ENCODE assay signal across 31 cellular contexts in genomic region chr1:45739137-45739536, GRCh38. TPM values are rescaled to one million over a fixed set of nuclear protein-coding genes. Genes with fewer than 3 reads are reported as not detected.
DNase-seq lines count a peak whose midpoint lies in the region; ATAC-seq, FAIRE-seq and TF ChIP-seq lines count a peak whose summit lies in the region.
"Had no signal": no experiment of that assay in that cellular context is flagged by ENCODE, and none has a peak within 500 bp of the region (broad histone marks: within the 10 kb centered on the region; RNA-seq: fewer than 3 reads in every experiment).

No MANE protein-coding gene starts in this region.

- CTCF ChIA-PET in HepG2 (lab: Yijun Ruan, JAX; ENCODE audit: low intra/inter-chr PET ratio, low total read pairs): no interaction called here

- no peaks in the 10 kb centered on the region for H3K79me2 ChIP-seq in HepG2 (ENCODE audit: insufficient read depth, low read length)

- POLR2A ChIA-PET in HepG2 (lab: Yijun Ruan, JAX): no interaction called here

- no peaks in the 10 kb centered on the region for H4K20me1 ChIP-seq in HepG2 (ENCODE audit: insufficient read depth, low read length)
- H4K20me1 ChIP-seq: BLaER1; BLaER1 treated with 17β-estradiol and CSF1 and Interleukin-3, amounts not matched to agents 10 nM and 100 nM had no signal

- no peaks in the 10 kb centered on the region for H3K4me1 ChIP-seq in HepG2 (ENCODE audit: insufficient read depth, low read length)
- no peaks in the 10 kb centered on the region for H3K4me1 ChIP-seq in right lobe of liver
- peaks cover 10 to 28% of the 10 kb centered on the region in 2 donors for H3K4me1 ChIP-seq in thyroid gland
- H3K4me1 ChIP-seq: A549, BE2C, Caco-2 had no signal

- TF ChIP-seq RAD21 in HepG2 (CRISPR knock-in tag; IDR thresholded peaks at IDR 0.05): no peak

- TF ChIP-seq EP300 in HepG2 (IDR thresholded peaks at IDR 0.05; ENCODE audit: low read depth in 2 of 2, low read length in 2 of 2) (no peak), HepG2 (CRISPR knock-in tag; IDR thresholded peaks at IDR 0.05; ENCODE audit: borderline replicate concordance) (no peak)

- TF ChIP-seq CTCF in HepG2 (CRISPR knock-in tag; IDR thresholded peaks at IDR 0.05): no peak
- no peak for TF ChIP-seq CTCF in right lobe of liver (IDR thresholded peaks at IDR 0.05)
- TF ChIP-seq CTCF in thyroid gland (IDR thresholded peaks at IDR 0.05): no peak

- no TSS peak for BruUV-seq in HepG2 (replicated peaks; lab: Mats Ljungman, UMichigan)

- WGBS in HepG2 (ENCODE audit: low lambda C conversion rate): 85% methylated on average over 4 of the region's 4 CpGs
- 100% methylated on average over 4 of the region's 4 CpGs for WGBS in right lobe of liver (ENCODE audit: insufficient coverage, low coverage, low lambda C conversion rate, missing lambda C conversion rate)
- WGBS in thyroid gland, 2 donors: 86 to 89% methylated on average over 4 of the region's 4 CpGs

- H3K9ac ChIP-seq in HepG2 (ENCODE audit: insufficient read depth, low read depth, low read length): no peak overlapping the region
- H3K9ac ChIP-seq: BLaER1; BLaER1 treated with 17β-estradiol and CSF1 and Interleukin-3, amounts not matched to agents 10 nM and 100 nM had no signal

- TF ChIP-seq POLR2A in HepG2 (IDR thresholded peaks at IDR 0.05; ENCODE audit: insufficient read depth in 1 of 2, low read depth in 2 of 2, low read length in 2 of 2): no peak
- no peak for TF ChIP-seq POLR2A in right lobe of liver (IDR thresholded peaks at IDR 0.05)
- no peak for TF ChIP-seq POLR2A in thyroid gland (IDR thresholded peaks at IDR 0.05)

- no peak overlapping the region for H2AFZ ChIP-seq in HepG2 (ENCODE audit: low read length)

- H3K36me3 ChIP-seq in HepG2 (replicated peaks in 1 of 2; ENCODE audit: control insufficient read depth in 1 of 2, insufficient read depth in 2 of 2, low read length in 2 of 2) (no peaks in the 10 kb centered on the region; a peak in 1 of 5 replicates), right lobe of liver (peaks cover 0 to 9% (median under 1%) of the 10 kb centered on the region in 4 donors), thyroid gland (peaks cover 0 to 2% of the 10 kb centered on the region in 2 donors)
- H3K36me3 ChIP-seq: BE2C had no signal

- in situ Hi-C loops in HepG2 (cut with HindIII; ENCODE audit: extremely low pct_ligation_motif_present, low pct_unique_long_range_greater_than_20kb): no loop called here
- in situ Hi-C loops in ACHN (cut with HindIII; ENCODE audit: low pct_ligation_motif_present, low pct_unique_long_range_greater_than_20kb, low sequenced_read_pairs): no loop called here

- no peaks in the 10 kb centered on the region for H3K27me3 ChIP-seq in HepG2 (ENCODE audit: control insufficient read depth in 1 of 2, insufficient read depth in 2 of 2, low read length in 2 of 2)
- no peaks in the 10 kb centered on the region for H3K27me3 ChIP-seq in right lobe of liver
- no peaks in the 10 kb centered on the region for H3K27me3 ChIP-seq in thyroid gland
- H3K27me3 ChIP-seq: BE2C; BLaER1; BLaER1 treated with 17β-estradiol and CSF1 and Interleukin-3, amounts not matched to agents 10 nM and 100 nM had no signal

- FAIRE-seq in HepG2 (lab: Jason Lieb, UNC): peak; percentile 63
- FAIRE-seq: A549, D721Med had no signal

- intact Hi-C loops in HepG2 (cut with micrococcal nuclease; ENCODE audit: unreplicated experiment): no loop called here
- intact Hi-C loops in right lobe of liver (cut with DNase I): no loop called here
- intact Hi-C loops in sciatic nerve (cut with DNase I): no loop called here
- intact Hi-C loops in thyroid gland (cut with DNase I): no loop called here

- H3K9me3 ChIP-seq in HepG2 (ENCODE audit: low read length) (no peaks in the 10 kb centered on the region), right lobe of liver (no peaks in the 10 kb centered on the region), thyroid gland (no peaks in the 10 kb centered on the region)
- H3K9me3 ChIP-seq: A549, BE2C, BLaER1, Caco-2 had no signal

- no peak overlapping the region for H3K4me3 ChIP-seq in HepG2 (replicated peaks in 1 of 3; ENCODE audit: insufficient read depth in 1 of 3, low read depth in 2 of 3, low read length in 3 of 3)
- H3K4me3 ChIP-seq in right lobe of liver: no peak overlapping the region
- H3K4me3 ChIP-seq in thyroid gland (replicated peaks in 1 of 3): no peak overlapping the region
- H3K4me3 ChIP-seq: A549; BLaER1; BLaER1 treated with 17β-estradiol and CSF1 and Interleukin-3, amounts not matched to agents 10 nM and 100 nM had no signal

- H3K4me2 ChIP-seq in HepG2 (ENCODE audit: low read depth, low read length): no peak overlapping the region
- H3K4me2 ChIP-seq: A549; BLaER1; BLaER1 treated with 17β-estradiol and CSF1 and Interleukin-3, amounts not matched to agents 10 nM and 100 nM had no signal

- no peak for ATAC-seq in HepG2
- ATAC-seq in right lobe of liver: no peak
- ATAC-seq in sciatic nerve: no peak
- ATAC-seq: A549; CD8-positive, alpha-beta T cell had no signal

- DNase-seq in HepG2 (ENCODE audit: low spot score): no peak
- DNase-seq in right lobe of liver: no peak
- DNase-seq in sciatic nerve (ENCODE audit: low spot score): peak; percentile 3
- DNase-seq in thyroid gland: no peak
- DNase-seq in NCI-H69 (lab: John Stamatoyannopoulos, UW): no peak
- no peak for DNase-seq in ACHN
- DNase-seq: 8988T; AML-193; BE2C; C1 segment of cervical spinal cord; Caco-2; Calu3; CD4-positive, alpha-beta memory T cell; CD4-positive, alpha-beta T cell; CD4-positive, CD25-positive, alpha-beta regulatory T cell; CD8-positive, alpha-beta memory T cell; CD8-positive, alpha-beta T cell; COR-L47; DMS 273 treated with DMSO at 0.1 percent for 48 hours; DMS153; DMS53; DMS79; DMS79 treated with DMSO at 0.1 percent for 48 hours; DND-41; EL had no signal

- H3K27ac ChIP-seq in HepG2 (ENCODE audit: extremely low read length, insufficient read depth, low read length) (no peak overlapping the region), right lobe of liver (no peak overlapping the region), thyroid gland (peak overlapping the region in 2 of 3 donors; percentile 51 to 70)
- H3K27ac ChIP-seq: 22Rv1; A549; BLaER1; BLaER1 treated with 17β-estradiol and CSF1 and Interleukin-3, amounts not matched to agents 10 nM and 100 nM; C4-2B had no signal

RNA-seq across cellular contexts. Expression of gene IPP, which starts 11.3 kb away (rescaled TPM):
- total RNA-seq in HepG2 (2016; rRNA removed; fragmentation: Illumina TruSeq; extraction: Trizol) (9.7 and 14.1 TPM in 2 replicates), right lobe of liver (10 to 100 TPM in 2 of 6 experiments, 1 to 10 TPM in 4; 5.5 to 12.9 (median 8.3) TPM), sciatic nerve (25.0 TPM), thyroid gland (10 to 100 TPM; 14.9 to 20.1 (median 17.8) TPM)
- 1.4 and 1.9 TPM in 2 replicates for total RNA-seq in HepG2 (2016; cell fraction: cytosol; rRNA removed; fragmentation: Illumina TruSeq; extraction: Trizol; ENCODE audit: low read depth)
- total RNA-seq in HepG2 (2016; cell fraction: insoluble cytoplasmic fraction; rRNA removed; fragmentation: Illumina TruSeq; extraction: Trizol): 9.3 and 17.3 TPM in 2 replicates
- 4.3 and 4.5 TPM in 2 replicates for total RNA-seq in HepG2 (2016; cell fraction: membrane; rRNA removed; fragmentation: Illumina TruSeq; extraction: Trizol)
- total RNA-seq in HepG2 (2016; cell fraction: nucleus; rRNA removed; fragmentation: Illumina TruSeq; extraction: Trizol): 6.7 and 6.8 TPM in 2 replicates
- 3.0 and 3.1 TPM in 2 replicates for polyA plus RNA-seq in HepG2 (2011; rRNA removed)
- 1.2 and 2.3 TPM in 2 replicates for polyA plus RNA-seq in HepG2 (2011; cell fraction: cytosol; rRNA removed)
- polyA plus RNA-seq in HepG2 (2011; cell fraction: nucleus; rRNA removed): 0.90 and 1.3 TPM in 2 replicates
- 4.1 and 6.3 TPM in 2 replicates for polyA plus RNA-seq in HepG2 (2012)
- 0.96 and 1.1 TPM in 2 replicates for polyA plus RNA-seq in HepG2 (2016; cell fraction: cytosol; fragmentation: Illumina TruSeq; extraction: Trizol; ENCODE audit: low read depth)
- polyA plus RNA-seq in HepG2 (2016; cell fraction: insoluble cytoplasmic fraction; fragmentation: Illumina TruSeq; extraction: Trizol; ENCODE audit: low read depth): 9.0 and 10.4 TPM in 2 replicates
- 2.3 and 3.1 TPM in 2 replicates for polyA plus RNA-seq in HepG2 (2016; cell fraction: membrane; fragmentation: Illumina TruSeq; extraction: Trizol; ENCODE audit: low read depth)
- polyA plus RNA-seq in HepG2 (2016; cell fraction: nucleus; fragmentation: Illumina TruSeq; extraction: Trizol; ENCODE audit: insufficient read depth, low read depth): 5.5 and 7.0 TPM in 2 replicates
- 2.5 and 3.2 TPM in 2 replicates for polyA minus RNA-seq in HepG2 (2011; rRNA and poly(A)+ RNA removed; ENCODE audit: low replicate concordance)
- polyA minus RNA-seq in HepG2 (2011; cell fraction: cytosol; rRNA and poly(A)+ RNA removed): 3.1 and 3.4 TPM in 2 replicates
- polyA minus RNA-seq in HepG2 (2011; cell fraction: nucleus; rRNA and poly(A)+ RNA removed): 4.5 and 5.3 TPM in 2 replicates

RNA-seq across cellular contexts. Expression of gene TMEM69, which starts 51.2 kb away (rescaled TPM):
- total RNA-seq in HepG2 (2016; rRNA removed; fragmentation: Illumina TruSeq; extraction: Trizol): 21.9 and 25.4 TPM in 2 replicates
- 11.4 TPM in 2 replicates for total RNA-seq in HepG2 (2016; cell fraction: cytosol; rRNA removed; fragmentation: Illumina TruSeq; extraction: Trizol; ENCODE audit: low read depth)
- total RNA-seq in HepG2 (2016; cell fraction: insoluble cytoplasmic fraction; rRNA removed; fragmentation: Illumina TruSeq; extraction: Trizol): 22.3 and 23.4 TPM in 2 replicates
- 25.3 and 27.2 TPM in 2 replicates for total RNA-seq in HepG2 (2016; cell fraction: membrane; rRNA removed; fragmentation: Illumina TruSeq; extraction: Trizol)
- 15.9 TPM in 2 replicates for total RNA-seq in HepG2 (2016; cell fraction: nucleus; rRNA removed; fragmentation: Illumina TruSeq; extraction: Trizol)
- polyA plus RNA-seq in HepG2 (2011; rRNA removed): 112 and 135 TPM in 2 replicates
- polyA plus RNA-seq in HepG2 (2011; cell fraction: cytosol; rRNA removed): 79.4 and 112 TPM in 2 replicates
- 24.0 and 32.3 TPM in 2 replicates for polyA plus RNA-seq in HepG2 (2011; cell fraction: nucleus; rRNA removed)
- 42.1 and 42.2 TPM in 2 replicates for polyA plus RNA-seq in HepG2 (2012)
- polyA plus RNA-seq in HepG2 (2016; cell fraction: cytosol; fragmentation: Illumina TruSeq; extraction: Trizol; ENCODE audit: low read depth): 14.7 and 16.7 TPM in 2 replicates
- 38.2 and 42.6 TPM in 2 replicates for polyA plus RNA-seq in HepG2 (2016; cell fraction: insoluble cytoplasmic fraction; fragmentation: Illumina TruSeq; extraction: Trizol; ENCODE audit: low read depth)
- polyA plus RNA-seq in HepG2 (2016; cell fraction: membrane; fragmentation: Illumina TruSeq; extraction: Trizol; ENCODE audit: low read depth): 28.0 and 33.0 TPM in 2 replicates
- polyA plus RNA-seq in HepG2 (2016; cell fraction: nucleus; fragmentation: Illumina TruSeq; extraction: Trizol; ENCODE audit: insufficient read depth, low read depth): 36.0 and 42.8 TPM in 2 replicates
- 78.0 and 80.4 TPM in 2 replicates for polyA minus RNA-seq in HepG2 (2011; rRNA and poly(A)+ RNA removed; ENCODE audit: low replicate concordance)
- 35.4 and 38.1 TPM in 2 replicates for polyA minus RNA-seq in HepG2 (2011; cell fraction: cytosol; rRNA and poly(A)+ RNA removed)
- polyA minus RNA-seq in HepG2 (2011; cell fraction: nucleus; rRNA and poly(A)+ RNA removed): 26.5 and 35.8 TPM in 2 replicates
- 10 to 100 TPM in 3 of 6 experiments, 1 to 10 TPM in 3; 7.5 to 17.5 (median 10.0) TPM for total RNA-seq in right lobe of liver
- 14.0 TPM for total RNA-seq in sciatic nerve
- 10 to 100 TPM; 15.7 to 30.9 (median 25.7) TPM for total RNA-seq in thyroid gland

RNA-seq across cellular contexts. Expression of gene GPBP1L1, which starts 52.8 kb away (rescaled TPM):
- total RNA-seq in HepG2 (2016; rRNA removed; fragmentation: Illumina TruSeq; extraction: Trizol) (86.1 and 102 TPM in 2 replicates), right lobe of liver (10 to 100 TPM; 51.2 to 80.0 (median 67.3) TPM), sciatic nerve (102 TPM), thyroid gland (100 to 1,000 TPM; 146 to 220 (median 176) TPM)
- 25.6 and 26.4 TPM in 2 replicates for total RNA-seq in HepG2 (2016; cell fraction: cytosol; rRNA removed; fragmentation: Illumina TruSeq; extraction: Trizol; ENCODE audit: low read depth)
- total RNA-seq in HepG2 (2016; cell fraction: insoluble cytoplasmic fraction; rRNA removed; fragmentation: Illumina TruSeq; extraction: Trizol): 92.3 and 92.5 TPM in 2 replicates
- total RNA-seq in HepG2 (2016; cell fraction: membrane; rRNA removed; fragmentation: Illumina TruSeq; extraction: Trizol): 57.5 TPM in 2 replicates
- total RNA-seq in HepG2 (2016; cell fraction: nucleus; rRNA removed; fragmentation: Illumina TruSeq; extraction: Trizol): 88.6 and 95.6 TPM in 2 replicates
- 45.9 and 46.4 TPM in 2 replicates for polyA plus RNA-seq in HepG2 (2011; rRNA removed)
- 31.6 and 50.0 TPM in 2 replicates for polyA plus RNA-seq in HepG2 (2011; cell fraction: cytosol; rRNA removed)
- polyA plus RNA-seq in HepG2 (2011; cell fraction: nucleus; rRNA removed): 47.9 and 59.6 TPM in 2 replicates
- polyA plus RNA-seq in HepG2 (2012): 66.6 and 70.2 TPM in 2 replicates
- 4.1 and 5.8 TPM in 2 replicates for polyA plus RNA-seq in HepG2 (2016; cell fraction: cytosol; fragmentation: Illumina TruSeq; extraction: Trizol; ENCODE audit: low read depth)
- 64.8 and 77.7 TPM in 2 replicates for polyA plus RNA-seq in HepG2 (2016; cell fraction: insoluble cytoplasmic fraction; fragmentation: Illumina TruSeq; extraction: Trizol; ENCODE audit: low read depth)
- polyA plus RNA-seq in HepG2 (2016; cell fraction: membrane; fragmentation: Illumina TruSeq; extraction: Trizol; ENCODE audit: low read depth): 19.7 and 22.4 TPM in 2 replicates
- 101 and 103 TPM in 2 replicates for polyA plus RNA-seq in HepG2 (2016; cell fraction: nucleus; fragmentation: Illumina TruSeq; extraction: Trizol; ENCODE audit: insufficient read depth, low read depth)
- 88.8 and 106 TPM in 2 replicates for polyA minus RNA-seq in HepG2 (2011; rRNA and poly(A)+ RNA removed; ENCODE audit: low replicate concordance)
- 54.0 and 54.9 TPM in 2 replicates for polyA minus RNA-seq in HepG2 (2011; cell fraction: cytosol; rRNA and poly(A)+ RNA removed)
- polyA minus RNA-seq in HepG2 (2011; cell fraction: nucleus; rRNA and poly(A)+ RNA removed): 163 and 195 TPM in 2 replicates

Comparison
In these comparisons a context has a peak if more than half of its experiments do, and no peak if none do; other contexts are left out.
1. H3K27ac ChIP-seq: peak in thyroid gland (2 of 3); none in HepG2 (single experiment) and right lobe of liver (0 of 3).